ENCODE assay signal across 10 cellular contexts in genomic region chr12:104673294-104674062, GRCh38.
A peak's percentile ranks its signal among the peaks of the same experiment; 100 is the strongest.
DNase-seq lines count a peak whose midpoint lies in the region; ATAC-seq lines count a peak whose summit lies in the region.
"Had no signal": no experiment of that assay in that cellular context is flagged by ENCODE, and none has a peak within 500 bp of the region (broad histone marks: within the 10 kb centered on the region; RNA-seq: fewer than 3 reads in every experiment).

No MANE protein-coding gene starts in this region.

- H3K27ac Mint-ChIP-seq in T-helper 1 cell treated with Interleukin-12 subunit alpha and Interleukin-12 subunit beta and Interleukin-4 antibody, amounts not matched to agents 30 μg/mL and 1 μg/mL, for 36 hours = peak overlapping the region; percentile 96
- peak overlapping the region; percentile 91 for H3K27ac Mint-ChIP-seq in activated T-helper 1 cell treated with anti-CD3 and anti-CD28 coated beads, Interleukin-12 subunit alpha, Interleukin-12 subunit beta, Interleukin-2, Interleukin-4 antibody, amounts not matched to agents 30 ng/mL and 10 ng/mL and 1 ng/mL, durations not matched to agents 14 hours and 24 hours and 36 hours
- H3K27ac Mint-ChIP-seq in immature natural killer cell = peak overlapping the region; percentile 32 to 94 (median 82)
- peak overlapping the region; percentile 55 for H3K27ac Mint-ChIP-seq in stimulated activated memory B cell treated with anti-CD40 and anti-IgM and Interleukin-4, amounts not matched to agents 10 μg/mL and 1 μg/mL and 100 μg/mL, for 72 hours

- intact Hi-C loops in activated T-helper 1 cell treated with anti-CD3 and anti-CD28 coated beads, Interleukin-12 subunit alpha, Interleukin-12 subunit beta, Interleukin-2, Interleukin-4 antibody, amounts not matched to agents 30 ng/mL and 10 ng/mL and 1 ng/mL, durations not matched to agents 14 hours and 24 hours and 36 hours (cut with micrococcal nuclease) = loop anchor here (5.0 kb wide), 2 partner anchors 176 to 451 kb away; no protein-coding TSS in a partner anchor

- no peak overlapping the region for H3K4me3 Mint-ChIP-seq in T-helper 1 cell treated with Interleukin-12 subunit alpha and Interleukin-12 subunit beta and Interleukin-4 antibody, amounts not matched to agents 30 μg/mL and 1 μg/mL, for 36 hours
- H3K4me3 Mint-ChIP-seq in activated T-helper 1 cell treated with anti-CD3 and anti-CD28 coated beads, Interleukin-12 subunit alpha, Interleukin-12 subunit beta, Interleukin-2, Interleukin-4 antibody, amounts not matched to agents 30 ng/mL and 10 ng/mL and 1 ng/mL, durations not matched to agents 14 hours and 24 hours and 36 hours = no peak overlapping the region
- H3K4me3 Mint-ChIP-seq in immature natural killer cell = peak overlapping the region in 3 of 5 donors; percentile 17 to 40 (median 30)
- H3K4me3 Mint-ChIP-seq in stimulated activated memory B cell treated with anti-CD40 and anti-IgM and Interleukin-4, amounts not matched to agents 10 μg/mL and 1 μg/mL and 100 μg/mL, for 72 hours = no peak overlapping the region

- DNase-seq in T-helper 1 cell (no peak), immature natural killer cell (no peak), anterior cingulate cortex (lab: John Stamatoyannopoulos, UW) (no peak), SHP77 treated with DMSO at 0.1 percent for 48 hours (lab: John Stamatoyannopoulos, UW) (no peak)
- DNase-seq in activated T-helper 1 cell treated with anti-CD3 and anti-CD28 coated beads, Interleukin-12 subunit alpha, Interleukin-12 subunit beta, Interleukin-2, Interleukin-4 antibody, amounts not matched to agents 30 ng/mL and 10 ng/mL and 1 ng/mL, durations not matched to agents 14 hours and 24 hours and 36 hours (ENCODE audit: low spot score) = no peak
- DNase-seq: 8988T, NCI-H2171 had no signal

- no peaks in the 10 kb centered on the region for H3K27me3 Mint-ChIP-seq in T-helper 1 cell treated with Interleukin-12 subunit alpha and Interleukin-12 subunit beta and Interleukin-4 antibody, amounts not matched to agents 30 μg/mL and 1 μg/mL, for 36 hours (ENCODE audit: low read depth)
- no peaks in the 10 kb centered on the region for H3K27me3 Mint-ChIP-seq in activated T-helper 1 cell treated with anti-CD3 and anti-CD28 coated beads, Interleukin-12 subunit alpha, Interleukin-12 subunit beta, Interleukin-2, Interleukin-4 antibody, amounts not matched to agents 30 ng/mL and 10 ng/mL and 1 ng/mL, durations not matched to agents 14 hours and 24 hours and 36 hours (ENCODE audit: insufficient read depth)
- H3K27me3 Mint-ChIP-seq in immature natural killer cell (ENCODE audit: low read depth in 3 of 3) = peaks cover 9 to 15% (median 12%) of the 10 kb centered on the region in 3 donors
- no peaks in the 10 kb centered on the region for H3K27me3 Mint-ChIP-seq in stimulated activated memory B cell treated with anti-CD40 and anti-IgM and Interleukin-4, amounts not matched to agents 10 μg/mL and 1 μg/mL and 100 μg/mL, for 72 hours

- no peak for ATAC-seq in stimulated activated memory B cell treated with anti-CD40 and anti-IgM and Interleukin-4, amounts not matched to agents 10 μg/mL and 1 μg/mL and 100 μg/mL, for 72 hours
- no peak for ATAC-seq in GM21360 (IDR thresholded peaks at IDR 0.05; ENCODE audit: unreplicated experiment)

- peaks cover 67% of the 10 kb centered on the region for H3K4me1 Mint-ChIP-seq in T-helper 1 cell treated with Interleukin-12 subunit alpha and Interleukin-12 subunit beta and Interleukin-4 antibody, amounts not matched to agents 30 μg/mL and 1 μg/mL, for 36 hours (ENCODE audit: low read depth)
- H3K4me1 Mint-ChIP-seq in activated T-helper 1 cell treated with anti-CD3 and anti-CD28 coated beads, Interleukin-12 subunit alpha, Interleukin-12 subunit beta, Interleukin-2, Interleukin-4 antibody, amounts not matched to agents 30 ng/mL and 10 ng/mL and 1 ng/mL, durations not matched to agents 14 hours and 24 hours and 36 hours (ENCODE audit: low read depth) = peaks cover 87% of the 10 kb centered on the region
- H3K4me1 Mint-ChIP-seq in immature natural killer cell = peaks cover 77 to 85% of the 10 kb centered on the region in 2 donors
- peaks cover 76% of the 10 kb centered on the region for H3K4me1 Mint-ChIP-seq in stimulated activated memory B cell treated with anti-CD40 and anti-IgM and Interleukin-4, amounts not matched to agents 10 μg/mL and 1 μg/mL and 100 μg/mL, for 72 hours

- no peaks in the 10 kb centered on the region for H3K9me3 Mint-ChIP-seq in T-helper 1 cell treated with Interleukin-12 subunit alpha and Interleukin-12 subunit beta and Interleukin-4 antibody, amounts not matched to agents 30 μg/mL and 1 μg/mL, for 36 hours
- no peaks in the 10 kb centered on the region for H3K9me3 Mint-ChIP-seq in activated T-helper 1 cell treated with anti-CD3 and anti-CD28 coated beads, Interleukin-12 subunit alpha, Interleukin-12 subunit beta, Interleukin-2, Interleukin-4 antibody, amounts not matched to agents 30 ng/mL and 10 ng/mL and 1 ng/mL, durations not matched to agents 14 hours and 24 hours and 36 hours
- H3K9me3 Mint-ChIP-seq in immature natural killer cell = no peaks in the 10 kb centered on the region
- H3K9me3 Mint-ChIP-seq in stimulated activated memory B cell treated with anti-CD40 and anti-IgM and Interleukin-4, amounts not matched to agents 10 μg/mL and 1 μg/mL and 100 μg/mL, for 72 hours = no peaks in the 10 kb centered on the region

- peaks cover 21% of the 10 kb centered on the region for H3K36me3 Mint-ChIP-seq in T-helper 1 cell treated with Interleukin-12 subunit alpha and Interleukin-12 subunit beta and Interleukin-4 antibody, amounts not matched to agents 30 μg/mL and 1 μg/mL, for 36 hours (ENCODE audit: low read depth)
- peaks cover 14% of the 10 kb centered on the region for H3K36me3 Mint-ChIP-seq in activated T-helper 1 cell treated with anti-CD3 and anti-CD28 coated beads, Interleukin-12 subunit alpha, Interleukin-12 subunit beta, Interleukin-2, Interleukin-4 antibody, amounts not matched to agents 30 ng/mL and 10 ng/mL and 1 ng/mL, durations not matched to agents 14 hours and 24 hours and 36 hours (ENCODE audit: low read depth)
- H3K36me3 Mint-ChIP-seq in immature natural killer cell = no peaks in the 10 kb centered on the region
- H3K36me3 Mint-ChIP-seq in stimulated activated memory B cell treated with anti-CD40 and anti-IgM and Interleukin-4, amounts not matched to agents 10 μg/mL and 1 μg/mL and 100 μg/mL, for 72 hours = peaks cover 25% of the 10 kb centered on the region

Comparison
In these comparisons a context has a peak if more than half of its experiments do, and no peak if none do; other contexts are left out.
1. H3K4me3 Mint-ChIP-seq: peak in immature natural killer cell (3 of 5); none in T-helper 1 cell treated with Interleukin-12 subunit alpha and Interleukin-12 subunit beta and Interleukin-4 antibody, amounts not matched to agents 30 μg/mL and 1 μg/mL, for 36 hours (single experiment), activated T-helper 1 cell treated with anti-CD3 and anti-CD28 coated beads, Interleukin-12 subunit alpha, Interleukin-12 subunit beta, Interleukin-2, Interleukin-4 antibody, amounts not matched to agents 30 ng/mL and 10 ng/mL and 1 ng/mL, durations not matched to agents 14 hours and 24 hours and 36 hours (single experiment) and stimulated activated memory B cell treated with anti-CD40 and anti-IgM and Interleukin-4, amounts not matched to agents 10 μg/mL and 1 μg/mL and 100 μg/mL, for 72 hours (single experiment).
2. Peak in every context shown above with its lines, with median percentiles within 50 percentile points of each other: H3K27ac Mint-ChIP-seq.